ENCODE assay signal across 28 cellular contexts in genomic region chr4:11670304-11670703, GRCh38.
"Had no signal": no experiment of that assay in that cellular context is flagged by ENCODE, and none has a peak within 500 bp of the region (broad histone marks: within the 10 kb centered on the region; RNA-seq: fewer than 3 reads in every experiment).

No MANE protein-coding gene starts in this region.

- DNase-seq: activated CD4-positive, alpha-beta memory T cell treated with anti-CD3 and anti-CD28 coated beads for 36 hours; activated CD4-positive, alpha-beta T cell treated with anti-CD3 and anti-CD28 coated beads for 36 hours; activated CD4-positive, alpha-beta T cell treated with anti-CD3 and anti-CD28 coated beads, Interleukin-2, amount 10 ng/mL, durations not matched to agents 24 days and 14 days; activated CD4-positive, CD25-positive, alpha-beta regulatory T cell; activated CD4-positive, CD25-positive, alpha-beta regulatory T cell treated with anti-CD3 and anti-CD28 coated beads, Interleukin-2, amount 50 U/mL, for 72 hours; activated CD8-positive, alpha-beta memory T cell treated with anti-CD3 and anti-CD28 coated beads, Interleukin-2, amount 10 ng/mL, durations not matched to agents 7 days and 5 days; activated CD8-positive, alpha-beta memory T cell treated with anti-CD3 and anti-CD28 coated beads, Interleukin-2, amount 50 U/mL, for 4 hours; activated CD8-positive, alpha-beta T cell treated with anti-CD3 and anti-CD28 coated beads, Interleukin-2, amount 10 ng/mL, durations not matched to agents 7 days and 5 days; activated effector memory CD4-positive, alpha-beta T cell treated with anti-CD3 and anti-CD28 coated beads, Interleukin-2, amount 50 U/mL, for 16 hours; activated naive CD4-positive, alpha-beta T cell treated with anti-CD3 and anti-CD28 coated beads for 36 hours; activated naive CD8-positive, alpha-beta T cell treated with anti-CD3 and anti-CD28 coated beads for 36 hours; activated naive CD8-positive, alpha-beta T cell treated with anti-CD3 and anti-CD28 coated beads, Interleukin-2, amount 50 U/mL, for 24 hours; activated T-cell treated with anti-CD3 and anti-CD28 coated beads, Interleukin-2, amount 50 U/mL, for 1 hour; activated T-cell treated with anti-CD3 and anti-CD28 coated beads, Interleukin-2, amount 50 U/mL, for 48 hours; adrenal gland; amygdala; aorta; body of pancreas; caudate nucleus; cortex of kidney; dermis blood vessel endothelial cell; effector CD4-positive, alpha-beta T cell; effector memory CD8-positive, alpha-beta T cell; esophagus squamous epithelium; foreskin melanocyte; head of caudate nucleus; T-helper 2 cell had no signal

- ATAC-seq: activated CD4-positive, alpha-beta T cell treated with anti-CD3 and anti-CD28 coated beads for 36 hours; activated CD8-positive, alpha-beta memory T cell treated with anti-CD3 and anti-CD28 coated beads, Interleukin-2, amount 10 ng/mL, durations not matched to agents 7 days and 5 days; activated CD8-positive, alpha-beta T cell treated with anti-CD3 and anti-CD28 coated beads, Interleukin-2, amount 10 ng/mL, durations not matched to agents 7 days and 5 days; activated naive CD8-positive, alpha-beta T cell treated with anti-CD3 and anti-CD28 coated beads, Interleukin-2, amount 50 U/mL, for 24 hours; body of pancreas; effector memory CD8-positive, alpha-beta T cell; gastroesophageal sphincter had no signal

- H3K27ac ChIP-seq: adrenal gland, body of pancreas, esophagus squamous epithelium, gastroesophageal sphincter had no signal
